ENCODE assay signal across 34 cellular contexts in the genomic region with DNA sequence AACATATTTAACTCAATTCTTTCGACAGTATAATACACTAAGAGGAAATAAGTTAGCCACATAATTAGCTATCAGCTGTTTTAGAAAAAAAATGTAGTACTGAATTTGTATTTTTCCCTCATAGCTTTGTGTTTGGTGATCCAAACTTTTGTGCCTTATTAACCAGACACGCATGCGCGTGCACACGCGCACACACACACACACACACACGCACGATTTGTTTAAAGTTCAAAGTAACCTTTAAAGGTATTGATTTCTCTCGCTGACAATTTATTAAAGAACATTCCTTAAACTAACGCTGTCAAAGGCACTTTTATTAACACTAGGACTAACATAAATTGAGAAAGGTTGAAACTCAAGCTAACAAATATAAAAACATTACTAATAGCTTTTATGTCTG.
"Had no signal": no experiment of that assay in that cellular context is flagged by ENCODE, and none has a peak within 500 bp of the region (broad histone marks: within the 10 kb centered on the region; RNA-seq: fewer than 3 reads in every experiment).

No MANE protein-coding gene starts in this region.

- H3K27me3 ChIP-seq: adrenal gland, body of pancreas, brain microvascular endothelial cell, breast epithelium had no signal

- H3K36me3 Mint-ChIP-seq: activated CD4-positive, alpha-beta memory T cell treated with anti-CD3 and anti-CD28 coated beads for 36 hours; activated naive CD4-positive, alpha-beta T cell treated with anti-CD3 and anti-CD28 coated beads, Interleukin-2, amount 50 U/mL, for 72 hours; activated naive CD8-positive, alpha-beta T cell treated with anti-CD3 and anti-CD28 coated beads for 36 hours had no signal

- H3K4me1 ChIP-seq: adrenal gland, body of pancreas, breast epithelium had no signal

- H3K9me3 ChIP-seq: adrenal gland, body of pancreas, breast epithelium had no signal

- H3K27ac Mint-ChIP-seq: activated B cell treated with CpG ODN at 0.5 μM for 24 hours; activated CD4-positive, alpha-beta memory T cell treated with anti-CD3 and anti-CD28 coated beads for 36 hours; activated CD4-positive, alpha-beta T cell treated with anti-CD3 and anti-CD28 coated beads, Interleukin-2, amount 10 ng/mL, durations not matched to agents 24 days and 14 days; activated CD8-positive, alpha-beta T cell treated with anti-CD3 and anti-CD28 coated beads for 36 hours; activated naive CD4-positive, alpha-beta T cell treated with anti-CD3 and anti-CD28 coated beads for 36 hours; activated naive CD4-positive, alpha-beta T cell treated with anti-CD3 and anti-CD28 coated beads, Interleukin-2, amount 50 U/mL, for 72 hours; activated naive CD8-positive, alpha-beta T cell treated with anti-CD3 and anti-CD28 coated beads for 36 hours; activated T-cell treated with anti-CD3 and anti-CD28 coated beads, Interleukin-2, amount 50 U/mL, for 72 hours; activated T-helper 1 cell treated with anti-CD3 and anti-CD28 coated beads, Interleukin-12 subunit alpha, Interleukin-12 subunit beta, Interleukin-2, Interleukin-4 antibody, amounts not matched to agents 30 ng/mL and 10 ng/mL and 1 ng/mL, durations not matched to agents 14 hours and 24 hours and 36 hours; activated T-helper 17 cell treated with anti-CD3 and anti-CD28 coated beads, Interleukin-2, amount 50 U/mL, for 72 hours had no signal

- H3K4me3 Mint-ChIP-seq: activated B cell treated with CpG ODN at 0.5 μM for 24 hours; activated CD4-positive, alpha-beta memory T cell treated with anti-CD3 and anti-CD28 coated beads for 36 hours; activated CD4-positive, alpha-beta T cell treated with anti-CD3 and anti-CD28 coated beads, Interleukin-2, amount 10 ng/mL, durations not matched to agents 24 days and 14 days; activated CD8-positive, alpha-beta T cell treated with anti-CD3 and anti-CD28 coated beads for 36 hours; activated naive CD4-positive, alpha-beta T cell treated with anti-CD3 and anti-CD28 coated beads for 36 hours; activated naive CD8-positive, alpha-beta T cell treated with anti-CD3 and anti-CD28 coated beads for 36 hours; activated T-cell treated with anti-CD3 and anti-CD28 coated beads, Interleukin-2, amount 50 U/mL, for 4 hours; activated T-cell treated with anti-CD3 and anti-CD28 coated beads, Interleukin-2, amount 50 U/mL, for 72 hours; activated T-helper 1 cell treated with anti-CD3 and anti-CD28 coated beads, Interleukin-12 subunit alpha, Interleukin-12 subunit beta, Interleukin-2, Interleukin-4 antibody, amounts not matched to agents 30 ng/mL and 10 ng/mL and 1 ng/mL, durations not matched to agents 14 hours and 24 hours and 36 hours; activated T-helper 17 cell treated with anti-CD3 and anti-CD28 coated beads, Interleukin-2, amount 50 U/mL, for 72 hours; T-helper 17 cell had no signal

- H3K4me3 ChIP-seq: adrenal gland, body of pancreas, breast epithelium had no signal

- H3K27ac ChIP-seq: adrenal gland, body of pancreas, brain microvascular endothelial cell, breast epithelium, VCaP had no signal

- ATAC-seq: activated CD8-positive, alpha-beta T cell treated with anti-CD3 and anti-CD28 coated beads for 36 hours; activated naive CD4-positive, alpha-beta T cell treated with anti-CD3 and anti-CD28 coated beads, Interleukin-2, amount 50 U/mL, for 72 hours; activated T-cell treated with anti-CD3 and anti-CD28 coated beads, Interleukin-2, amount 50 U/mL, for 4 hours; activated T-cell treated with anti-CD3 and anti-CD28 coated beads, Interleukin-2, amount 50 U/mL, for 72 hours; activated T-helper 17 cell treated with anti-CD3 and anti-CD28 coated beads, Interleukin-2, amount 50 U/mL, for 72 hours; body of pancreas; T-helper 17 cell had no signal

- H3K9me3 Mint-ChIP-seq: activated CD4-positive, alpha-beta T cell treated with anti-CD3 and anti-CD28 coated beads, Interleukin-2, amount 10 ng/mL, durations not matched to agents 24 days and 14 days had no signal

- H3K36me3 ChIP-seq: adrenal gland, brain microvascular endothelial cell, breast epithelium had no signal

- H3K27me3 Mint-ChIP-seq: activated B cell treated with CpG ODN at 0.5 μM for 24 hours; activated CD4-positive, alpha-beta memory T cell treated with anti-CD3 and anti-CD28 coated beads for 36 hours; activated CD4-positive, alpha-beta T cell treated with anti-CD3 and anti-CD28 coated beads, Interleukin-2, amount 10 ng/mL, durations not matched to agents 24 days and 14 days; activated CD8-positive, alpha-beta T cell treated with anti-CD3 and anti-CD28 coated beads for 36 hours; activated naive CD8-positive, alpha-beta T cell treated with anti-CD3 and anti-CD28 coated beads for 36 hours; activated T-helper 17 cell treated with anti-CD3 and anti-CD28 coated beads, Interleukin-2, amount 50 U/mL, for 72 hours; T-helper 17 cell had no signal

- FAIRE-seq: astrocyte, TTC549 had no signal

- DNase-seq: activated B cell treated with CpG ODN at 0.5 μM for 24 hours; activated CD4-positive, alpha-beta memory T cell treated with anti-CD3 and anti-CD28 coated beads for 36 hours; activated CD4-positive, alpha-beta T cell treated with anti-CD3 and anti-CD28 coated beads for 4 hours; activated CD4-positive, alpha-beta T cell treated with anti-CD3 and anti-CD28 coated beads, Interleukin-2, amount 10 ng/mL, durations not matched to agents 24 days and 14 days; activated CD4-positive, alpha-beta T cell treated with anti-CD3 and anti-CD28 coated beads, Interleukin-2, amount 50 U/mL, for 1 hour; activated CD4-positive, alpha-beta T cell treated with anti-CD3 and anti-CD28 coated beads, Interleukin-2, amount 50 U/mL, for 4 hours; activated CD4-positive, CD25-positive, alpha-beta regulatory T cell treated with anti-CD3 and anti-CD28 coated beads, Interleukin-2, amount 50 U/mL, for 72 hours; activated CD8-positive, alpha-beta memory T cell treated with anti-CD3 and anti-CD28 coated beads, Interleukin-2, amount 50 U/mL, for 4 hours; activated CD8-positive, alpha-beta T cell treated with anti-CD3 and anti-CD28 coated beads for 36 hours; activated effector memory CD4-positive, alpha-beta T cell treated with anti-CD3 and anti-CD28 coated beads, Interleukin-2, amount 50 U/mL, for 16 hours; activated gamma-delta T cell treated with Interleukin-2 at 50 U/mL for 16 hours; activated naive CD4-positive, alpha-beta T cell; activated naive CD4-positive, alpha-beta T cell treated with anti-CD3 and anti-CD28 coated beads for 36 hours; activated naive CD4-positive, alpha-beta T cell treated with anti-CD3 and anti-CD28 coated beads, Interleukin-2, amount 50 U/mL, for 16 hours; activated naive CD8-positive, alpha-beta T cell treated with anti-CD3 and anti-CD28 coated beads for 36 hours; activated T-cell treated with anti-CD3 and anti-CD28 coated beads for 4 hours; activated T-cell treated with anti-CD3 and anti-CD28 coated beads, Interleukin-2, amount 50 U/mL, for 1 hour; activated T-cell treated with anti-CD3 and anti-CD28 coated beads, Interleukin-2, amount 50 U/mL, for 4 hours; activated T-cell treated with anti-CD3 and anti-CD28 coated beads, Interleukin-2, amount 50 U/mL, for 72 hours; adrenal gland; amniotic stem cell; aorta; body of pancreas; brain microvascular endothelial cell; central memory CD4-positive, alpha-beta T cell; T-helper 17 cell; T-helper 9 cell had no signal

- H3K4me1 Mint-ChIP-seq: activated B cell treated with CpG ODN at 0.5 μM for 24 hours; activated CD4-positive, alpha-beta T cell treated with anti-CD3 and anti-CD28 coated beads, Interleukin-2, amount 10 ng/mL, durations not matched to agents 24 days and 14 days; activated naive CD8-positive, alpha-beta T cell treated with anti-CD3 and anti-CD28 coated beads for 36 hours; activated T-helper 17 cell treated with anti-CD3 and anti-CD28 coated beads, Interleukin-2, amount 50 U/mL, for 72 hours; T-helper 17 cell had no signal
